1 cellular context compared by ENCODE assay signal in the genomic region with DNA sequence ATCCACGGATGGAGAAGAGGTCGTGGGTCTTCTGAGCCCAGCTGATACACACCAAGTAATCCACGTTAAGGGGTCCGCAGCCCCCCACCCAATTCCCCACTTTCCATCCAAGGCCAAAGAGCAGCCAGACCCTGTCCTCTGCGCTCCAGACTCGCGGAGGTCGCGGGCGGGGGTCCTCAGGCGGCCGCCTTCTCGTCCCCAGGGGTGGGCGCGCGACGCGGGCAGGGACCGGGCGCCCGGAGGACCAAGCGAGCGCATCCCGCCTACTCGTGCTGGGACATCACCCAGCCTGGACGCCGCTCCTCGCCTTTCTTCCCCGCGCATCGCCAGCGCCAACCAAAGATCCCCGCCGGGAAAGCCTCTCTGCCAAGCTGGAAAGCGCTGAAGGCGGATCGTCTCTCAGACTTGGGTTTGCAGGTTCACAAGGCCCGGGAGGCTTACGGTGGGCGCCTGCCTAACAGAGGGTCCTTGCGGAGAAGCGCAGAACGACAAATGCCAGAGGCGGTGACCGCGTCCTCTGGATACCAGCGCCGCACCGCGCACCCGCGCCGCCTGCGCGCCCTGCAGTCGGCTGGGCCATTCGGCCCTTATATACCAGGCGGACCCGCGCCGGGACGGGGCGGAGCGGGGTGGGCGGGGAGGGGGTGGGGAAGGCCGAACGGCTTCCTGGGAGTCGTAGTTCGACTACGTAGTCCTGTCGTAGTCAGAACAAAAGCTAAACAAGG.
A peak's percentile ranks its signal among the peaks of the same experiment; 100 is the strongest.
TF ChIP-seq lines count a peak whose summit lies in the region.

No MANE protein-coding gene starts in this region.

TF ChIP-seq in HepG2, 621 proteins besides CTCF, POLR2A, EP300 and RAD21 (continued from another document and continues in another):
- TF ChIP-seq ARNTL (CRISPR knock-in tag; IDR thresholded peaks at IDR 0.05) (0 out of 2 replicates have a peak, but pooled peaks have one; percentile 40), ZNF709 (CRISPR knock-in tag; IDR thresholded peaks at IDR 0.05) (no peak), SAFB2 (CRISPR knock-in tag; IDR thresholded peaks at IDR 0.05; ENCODE audit: borderline replicate concordance, low read depth) (peak; percentile 70), ZNF660 (CRISPR knock-in tag; IDR thresholded peaks at IDR 0.05; ENCODE audit: borderline replicate concordance, low read depth) (0 out of 2 replicates have a peak, but pooled peaks have one; percentile 35), SNAPC2 (CRISPR knock-in tag; IDR thresholded peaks at IDR 0.05) (0 out of 2 replicates have a peak, but pooled peaks have one; percentile 39), ZBTB1 (CRISPR knock-in tag; IDR thresholded peaks at IDR 0.05; ENCODE audit: borderline replicate concordance) (no peak), YEATS2 (CRISPR knock-in tag; IDR thresholded peaks at IDR 0.05; ENCODE audit: borderline replicate concordance) (peak; percentile 64), ZNF546 (CRISPR knock-in tag; conservative IDR thresholded peaks at IDR 0.05) (no peak), ZNF558 (CRISPR knock-in tag; IDR thresholded peaks at IDR 0.05; ENCODE audit: borderline replicate concordance) (no peak), NFKBIZ (CRISPR knock-in tag; IDR thresholded peaks at IDR 0.05) (peak; percentile 81; the same call in 1 of the 2 replicates), ZNF547 (CRISPR knock-in tag; IDR thresholded peaks at IDR 0.05) (peak; percentile 86), PHF5A (CRISPR knock-in tag; IDR thresholded peaks at IDR 0.05; ENCODE audit: low read depth, unreplicated experiment) (peak; percentile 33), SP4 (CRISPR knock-in tag; IDR thresholded peaks at IDR 0.05) (peak; percentile 77), SMYD3 (CRISPR knock-in tag; IDR thresholded peaks at IDR 0.05) (0 out of 2 replicates have a peak, but pooled peaks have one; percentile 52), PAWR (CRISPR knock-in tag; IDR thresholded peaks at IDR 0.05; ENCODE audit: borderline replicate concordance) (0 out of 2 replicates have a peak, but pooled peaks have one; percentile 18), MZF1 (CRISPR knock-in tag; IDR thresholded peaks at IDR 0.05; ENCODE audit: borderline replicate concordance) (0 out of 2 replicates have a peak, but pooled peaks have one; percentile 74), ZNF180 (CRISPR knock-in tag; IDR thresholded peaks at IDR 0.05; ENCODE audit: borderline replicate concordance, low read depth) (no peak), ELF3 (CRISPR knock-in tag; IDR thresholded peaks at IDR 0.05) (peak; percentile 88), MEF2D (CRISPR knock-in tag; IDR thresholded peaks at IDR 0.05) (no peak; the same call in 1 of the 2 replicates), ESRRA (CRISPR knock-in tag; IDR thresholded peaks at IDR 0.05; ENCODE audit: low read depth) (peak; percentile 80), KDM2A (CRISPR knock-in tag; IDR thresholded peaks at IDR 0.05; ENCODE audit: borderline replicate concordance, low read depth) (peak; percentile 98), CCDC6 (CRISPR knock-in tag; IDR thresholded peaks at IDR 0.05) (peak; percentile 97), ZNF510 (CRISPR knock-in tag; IDR thresholded peaks at IDR 0.05; ENCODE audit: low read depth) (0 out of 2 replicates have a peak, but pooled peaks have one; percentile 41), ZNF839 (CRISPR knock-in tag; IDR thresholded peaks at IDR 0.05; ENCODE audit: borderline replicate concordance) (0 out of 2 replicates have a peak, but pooled peaks have one; percentile 62), KDM3A (CRISPR knock-in tag; IDR thresholded peaks at IDR 0.05; ENCODE audit: low read depth) (peak; percentile 97), PPARG (CRISPR knock-in tag; conservative IDR thresholded peaks at IDR 0.05) (peak; percentile 80), TCF7L2 (IDR thresholded peaks at IDR 0.05; ENCODE audit: low read depth, low read length) (no peak), CBX5 (CRISPR knock-in tag; IDR thresholded peaks at IDR 0.05; ENCODE audit: borderline replicate concordance) (peak; percentile 71; the same call in 1 of the 2 replicates), ZNF34 (CRISPR knock-in tag; IDR thresholded peaks at IDR 0.05; ENCODE audit: borderline replicate concordance) (0 out of 2 replicates have a peak, but pooled peaks have one; percentile 63), ZNF282 (IDR thresholded peaks at IDR 0.05; ENCODE audit: partially characterized antibody) (no peak), KLF6 (CRISPR knock-in tag; IDR thresholded peaks at IDR 0.05) (peak; percentile 98), FOXC1 (CRISPR knock-in tag; IDR thresholded peaks at IDR 0.05; ENCODE audit: borderline replicate concordance) (peak; percentile 95), NFIC (IDR thresholded peaks at IDR 0.05; ENCODE audit: low read length) (no peak), REL (CRISPR knock-in tag; conservative IDR thresholded peaks at IDR 0.05) (no peak), ZNF329 (CRISPR knock-in tag; IDR thresholded peaks at IDR 0.05; ENCODE audit: low read depth) (peak; percentile 56; the same call in 1 of the 2 replicates)
- TF ChIP-seq, protein P1, sequence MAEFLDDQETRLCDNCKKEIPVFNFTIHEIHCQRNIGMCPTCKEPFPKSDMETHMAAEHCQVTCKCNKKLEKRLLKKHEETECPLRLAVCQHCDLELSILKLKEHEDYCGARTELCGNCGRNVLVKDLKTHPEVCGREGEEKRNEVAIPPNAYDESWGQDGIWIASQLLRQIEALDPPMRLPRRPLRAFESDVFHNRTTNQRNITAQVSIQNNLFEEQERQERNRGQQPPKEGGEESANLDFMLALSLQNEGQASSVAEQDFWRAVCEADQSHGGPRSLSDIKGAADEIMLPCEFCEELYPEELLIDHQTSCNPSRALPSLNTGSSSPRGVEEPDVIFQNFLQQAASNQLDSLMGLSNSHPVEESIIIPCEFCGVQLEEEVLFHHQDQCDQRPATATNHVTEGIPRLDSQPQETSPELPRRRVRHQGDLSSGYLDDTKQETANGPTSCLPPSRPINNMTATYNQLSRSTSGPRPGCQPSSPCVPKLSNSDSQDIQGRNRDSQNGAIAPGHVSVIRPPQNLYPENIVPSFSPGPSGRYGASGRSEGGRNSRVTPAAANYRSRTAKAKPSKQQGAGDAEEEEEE (CRISPR knock-in tag; IDR thresholded peaks at IDR 0.05; ENCODE audit: borderline replicate concordance): 0 out of 2 replicates have a peak, but pooled peaks have one; percentile 59
- TF ChIP-seq, protein P2, sequence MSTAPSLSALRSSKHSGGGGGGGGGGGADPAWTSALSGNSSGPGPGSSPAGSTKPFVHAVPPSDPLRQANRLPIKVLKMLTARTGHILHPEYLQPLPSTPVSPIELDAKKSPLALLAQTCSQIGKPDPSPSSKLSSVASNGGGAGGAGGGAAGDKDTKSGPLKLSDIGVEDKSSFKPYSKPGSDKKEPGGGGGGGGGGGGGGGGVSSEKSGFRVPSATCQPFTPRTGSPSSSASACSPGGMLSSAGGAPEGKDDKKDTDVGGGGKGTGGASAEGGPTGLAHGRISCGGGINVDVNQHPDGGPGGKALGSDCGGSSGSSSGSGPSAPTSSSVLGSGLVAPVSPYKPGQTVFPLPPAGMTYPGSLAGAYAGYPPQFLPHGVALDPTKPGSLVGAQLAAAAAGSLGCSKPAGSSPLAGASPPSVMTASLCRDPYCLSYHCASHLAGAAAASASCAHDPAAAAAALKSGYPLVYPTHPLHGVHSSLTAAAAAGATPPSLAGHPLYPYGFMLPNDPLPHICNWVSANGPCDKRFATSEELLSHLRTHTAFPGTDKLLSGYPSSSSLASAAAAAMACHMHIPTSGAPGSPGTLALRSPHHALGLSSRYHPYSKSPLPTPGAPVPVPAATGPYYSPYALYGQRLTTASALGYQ (CRISPR knock-in tag; IDR thresholded peaks at IDR 0.05): no peak
- TF ChIP-seq, protein P3, sequence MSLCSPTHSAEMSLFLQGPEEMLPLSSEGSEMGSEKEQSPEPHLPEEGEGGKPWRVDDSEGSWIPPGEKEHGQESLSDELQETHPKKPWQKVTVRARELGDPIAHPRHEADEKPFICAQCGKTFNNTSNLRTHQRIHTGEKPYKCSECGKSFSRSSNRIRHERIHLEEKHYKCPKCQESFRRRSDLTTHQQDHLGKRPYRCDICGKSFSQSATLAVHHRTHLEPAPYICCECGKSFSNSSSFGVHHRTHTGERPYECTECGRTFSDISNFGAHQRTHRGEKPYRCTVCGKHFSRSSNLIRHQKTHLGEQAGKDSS (CRISPR knock-in tag; IDR thresholded peaks at IDR 0.05; ENCODE audit: borderline replicate concordance, low read depth): peak; percentile 97
- TF ChIP-seq, protein P4, sequence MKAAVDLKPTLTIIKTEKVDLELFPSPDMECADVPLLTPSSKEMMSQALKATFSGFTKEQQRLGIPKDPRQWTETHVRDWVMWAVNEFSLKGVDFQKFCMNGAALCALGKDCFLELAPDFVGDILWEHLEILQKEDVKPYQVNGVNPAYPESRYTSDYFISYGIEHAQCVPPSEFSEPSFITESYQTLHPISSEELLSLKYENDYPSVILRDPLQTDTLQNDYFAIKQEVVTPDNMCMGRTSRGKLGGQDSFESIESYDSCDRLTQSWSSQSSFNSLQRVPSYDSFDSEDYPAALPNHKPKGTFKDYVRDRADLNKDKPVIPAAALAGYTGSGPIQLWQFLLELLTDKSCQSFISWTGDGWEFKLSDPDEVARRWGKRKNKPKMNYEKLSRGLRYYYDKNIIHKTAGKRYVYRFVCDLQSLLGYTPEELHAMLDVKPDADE (CRISPR knock-in tag; IDR thresholded peaks at IDR 0.05): no peak
- TF ChIP-seq, protein P5, sequence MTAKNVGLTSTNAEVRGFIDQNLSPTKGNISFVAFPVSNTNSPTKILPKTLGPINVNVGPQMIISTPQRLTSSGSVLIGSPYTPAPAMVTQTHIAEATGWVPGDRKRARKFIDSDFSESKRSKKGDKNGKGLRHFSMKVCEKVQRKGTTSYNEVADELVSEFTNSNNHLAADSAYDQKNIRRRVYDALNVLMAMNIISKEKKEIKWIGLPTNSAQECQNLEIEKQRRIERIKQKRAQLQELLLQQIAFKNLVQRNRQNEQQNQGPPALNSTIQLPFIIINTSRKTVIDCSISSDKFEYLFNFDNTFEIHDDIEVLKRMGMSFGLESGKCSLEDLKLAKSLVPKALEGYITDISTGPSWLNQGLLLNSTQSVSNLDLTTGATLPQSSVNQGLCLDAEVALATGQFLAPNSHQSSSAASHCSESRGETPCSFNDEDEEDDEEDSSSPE (CRISPR knock-in tag; IDR thresholded peaks at IDR 0.05): peak; percentile 47
- TF ChIP-seq, protein P6, sequence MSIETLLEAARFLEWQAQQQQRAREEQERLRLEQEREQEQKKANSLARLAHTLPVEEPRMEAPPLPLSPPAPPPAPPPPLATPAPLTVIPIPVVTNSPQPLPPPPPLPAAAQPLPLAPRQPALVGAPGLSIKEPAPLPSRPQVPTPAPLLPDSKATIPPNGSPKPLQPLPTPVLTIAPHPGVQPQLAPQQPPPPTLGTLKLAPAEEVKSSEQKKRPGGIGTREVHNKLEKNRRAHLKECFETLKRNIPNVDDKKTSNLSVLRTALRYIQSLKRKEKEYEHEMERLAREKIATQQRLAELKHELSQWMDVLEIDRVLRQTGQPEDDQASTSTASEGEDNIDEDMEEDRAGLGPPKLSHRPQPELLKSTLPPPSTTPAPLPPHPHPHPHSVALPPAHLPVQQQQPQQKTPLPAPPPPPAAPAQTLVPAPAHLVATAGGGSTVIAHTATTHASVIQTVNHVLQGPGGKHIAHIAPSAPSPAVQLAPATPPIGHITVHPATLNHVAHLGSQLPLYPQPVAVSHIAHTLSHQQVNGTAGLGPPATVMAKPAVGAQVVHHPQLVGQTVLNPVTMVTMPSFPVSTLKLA (IDR thresholded peaks at IDR 0.05): no peak
- TF ChIP-seq, protein P7, sequence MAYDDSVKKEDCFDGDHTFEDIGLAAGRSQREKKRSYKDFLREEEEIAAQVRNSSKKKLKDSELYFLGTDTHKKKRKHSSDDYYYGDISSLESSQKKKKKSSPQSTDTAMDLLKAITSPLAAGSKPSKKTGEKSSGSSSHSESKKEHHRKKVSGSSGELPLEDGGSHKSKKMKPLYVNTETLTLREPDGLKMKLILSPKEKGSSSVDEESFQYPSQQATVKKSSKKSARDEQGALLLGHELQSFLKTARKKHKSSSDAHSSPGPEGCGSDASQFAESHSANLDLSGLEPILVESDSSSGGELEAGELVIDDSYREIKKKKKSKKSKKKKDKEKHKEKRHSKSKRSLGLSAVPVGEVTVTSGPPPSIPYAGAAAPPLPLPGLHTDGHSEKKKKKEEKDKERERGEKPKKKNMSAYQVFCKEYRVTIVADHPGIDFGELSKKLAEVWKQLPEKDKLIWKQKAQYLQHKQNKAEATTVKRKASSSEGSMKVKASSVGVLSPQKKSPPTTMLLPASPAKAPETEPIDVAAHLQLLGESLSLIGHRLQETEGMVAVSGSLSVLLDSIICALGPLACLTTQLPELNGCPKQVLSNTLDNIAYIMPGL (CRISPR knock-in tag; IDR thresholded peaks at IDR 0.05; ENCODE audit: borderline replicate concordance in 1 of 2, low read depth in 1 of 2): peak; percentile 80 to 88
- TF ChIP-seq, protein P8, sequence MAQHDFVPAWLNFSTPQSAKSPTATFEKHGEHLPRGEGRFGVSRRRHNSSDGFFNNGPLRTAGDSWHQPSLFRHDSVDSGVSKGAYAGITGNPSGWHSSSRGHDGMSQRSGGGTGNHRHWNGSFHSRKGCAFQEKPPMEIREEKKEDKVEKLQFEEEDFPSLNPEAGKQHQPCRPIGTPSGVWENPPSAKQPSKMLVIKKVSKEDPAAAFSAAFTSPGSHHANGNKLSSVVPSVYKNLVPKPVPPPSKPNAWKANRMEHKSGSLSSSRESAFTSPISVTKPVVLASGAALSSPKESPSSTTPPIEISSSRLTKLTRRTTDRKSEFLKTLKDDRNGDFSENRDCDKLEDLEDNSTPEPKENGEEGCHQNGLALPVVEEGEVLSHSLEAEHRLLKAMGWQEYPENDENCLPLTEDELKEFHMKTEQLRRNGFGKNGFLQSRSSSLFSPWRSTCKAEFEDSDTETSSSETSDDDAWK (CRISPR knock-in tag; IDR thresholded peaks at IDR 0.05): no peak
- TF ChIP-seq, protein P9, sequence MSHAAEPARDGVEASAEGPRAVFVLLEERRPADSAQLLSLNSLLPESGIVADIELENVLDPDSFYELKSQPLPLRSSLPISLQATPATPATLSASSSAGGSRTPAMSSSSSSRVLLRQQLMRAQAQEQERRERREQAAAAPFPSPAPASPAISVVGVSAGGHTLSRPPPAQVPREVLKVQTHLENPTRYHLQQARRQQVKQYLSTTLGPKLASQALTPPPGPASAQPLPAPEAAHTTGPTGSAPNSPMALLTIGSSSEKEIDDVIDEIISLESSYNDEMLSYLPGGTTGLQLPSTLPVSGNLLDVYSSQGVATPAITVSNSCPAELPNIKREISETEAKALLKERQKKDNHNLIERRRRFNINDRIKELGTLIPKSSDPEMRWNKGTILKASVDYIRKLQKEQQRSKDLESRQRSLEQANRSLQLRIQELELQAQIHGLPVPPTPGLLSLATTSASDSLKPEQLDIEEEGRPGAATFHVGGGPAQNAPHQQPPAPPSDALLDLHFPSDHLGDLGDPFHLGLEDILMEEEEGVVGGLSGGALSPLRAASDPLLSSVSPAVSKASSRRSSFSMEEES (CRISPR knock-in tag; IDR thresholded peaks at IDR 0.05): peak; percentile 85
- TF ChIP-seq, protein P10, sequence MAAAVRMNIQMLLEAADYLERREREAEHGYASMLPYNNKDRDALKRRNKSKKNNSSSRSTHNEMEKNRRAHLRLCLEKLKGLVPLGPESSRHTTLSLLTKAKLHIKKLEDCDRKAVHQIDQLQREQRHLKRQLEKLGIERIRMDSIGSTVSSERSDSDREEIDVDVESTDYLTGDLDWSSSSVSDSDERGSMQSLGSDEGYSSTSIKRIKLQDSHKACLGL (CRISPR knock-in tag; IDR thresholded peaks at IDR 0.05): no peak; the same call in none of the 2 replicates
- TF ChIP-seq, protein P11, sequence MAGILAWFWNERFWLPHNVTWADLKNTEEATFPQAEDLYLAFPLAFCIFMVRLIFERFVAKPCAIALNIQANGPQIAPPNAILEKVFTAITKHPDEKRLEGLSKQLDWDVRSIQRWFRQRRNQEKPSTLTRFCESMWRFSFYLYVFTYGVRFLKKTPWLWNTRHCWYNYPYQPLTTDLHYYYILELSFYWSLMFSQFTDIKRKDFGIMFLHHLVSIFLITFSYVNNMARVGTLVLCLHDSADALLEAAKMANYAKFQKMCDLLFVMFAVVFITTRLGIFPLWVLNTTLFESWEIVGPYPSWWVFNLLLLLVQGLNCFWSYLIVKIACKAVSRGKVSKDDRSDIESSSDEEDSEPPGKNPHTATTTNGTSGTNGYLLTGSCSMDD (CRISPR knock-in tag; IDR thresholded peaks at IDR 0.05): no peak
